ENCODE assay signal across 11 cellular contexts in genomic region chr9:976258-976804, GRCh38. TPM values are rescaled to one million over a fixed set of nuclear protein-coding genes. Genes with fewer than 3 reads are reported as not detected.
DNase-seq lines count a peak whose midpoint lies in the region; ATAC-seq, FAIRE-seq and TF ChIP-seq lines count a peak whose summit lies in the region.
"Had no signal": no experiment of that assay in that cellular context is flagged by ENCODE, and none has a peak within 500 bp of the region (broad histone marks: within the 10 kb centered on the region; RNA-seq: fewer than 3 reads in every experiment).

Gene DMRT3, plus strand, starts transcription at chr9:976655. Its CDS starts 347 bp downstream, at chr9:977002.

- intact Hi-C loops in IMR-90 (cut with micrococcal nuclease) (no loop called here), GM12878 (cut with micrococcal nuclease; ENCODE audit: unreplicated experiment) (no loop called here)
- intact Hi-C loops in CD4-positive, alpha-beta T cell (cut with DNase I, micrococcal nuclease), result no loop called here

- dilution Hi-C loops in IMR-90 (cut with HindIII; ENCODE audit: low sequenced_read_pairs, unreplicated experiment), result no loop called here

- RAD21 ChIA-PET in GM12878 (lab: Charles Lee; ENCODE audit: unreplicated experiment), result interaction anchor here (0.5 kb wide), 1 partner anchor 1504 kb away, joined by 3 read pairs; no protein-coding TSS in a partner anchor

- TF ChIP-seq CTCF in IMR-90 (conservative IDR thresholded peaks at IDR 0.05; ENCODE audit: low read depth, low read length) (no peak), GM12878 (IDR thresholded peaks at IDR 0.05 in 2 of 3, conservative IDR thresholded peaks at IDR 0.05 in 1 of 3; ENCODE audit: control insufficient read depth in 2 of 3, extremely low read depth in 1 of 3, insufficient read depth in 1 of 3, low read depth in 3 of 3, low read length in 3 of 3) (no peak)
- no peak for TF ChIP-seq CTCF in CD4-positive, alpha-beta T cell (IDR thresholded peaks at IDR 0.05)

- H3K4me1 ChIP-seq in IMR-90 (ENCODE audit: control insufficient read depth, insufficient read depth, low read length) (no peaks in the 10 kb centered on the region), GM12878 (ENCODE audit: control insufficient read depth, insufficient read depth, low read length) (no peaks in the 10 kb centered on the region)

- in situ Hi-C loops in IMR-90 (cut with MboI; ENCODE audit: low sequenced_read_pairs), result no loop called here
- in situ Hi-C loops in GM12878 (cut with MboI), result no loop called here

- peaks cover 12% of the 10 kb centered on the region; the same call in 1 of the 2 replicates for H3K9me3 ChIP-seq in IMR-90 (ENCODE audit: control insufficient read depth, insufficient read depth, low read length)
- peaks cover 4% of the 10 kb centered on the region; the same call in 2 of the 3 replicates for H3K9me3 ChIP-seq in GM12878 (replicated peaks; ENCODE audit: control insufficient read depth, insufficient read depth, low read length)
- no peaks in the 10 kb centered on the region for H3K9me3 ChIP-seq in CD4-positive, alpha-beta T cell (ENCODE audit: control insufficient read depth, low read length)

- H3K79me2 ChIP-seq in GM12878 (ENCODE audit: control insufficient read depth, insufficient read depth, low read length), result no peaks in the 10 kb centered on the region

- no peaks in the 10 kb centered on the region for H3K9me1 ChIP-seq in IMR-90 (ENCODE audit: insufficient read depth, low read length)

- no peak within 1 kb of the TSS for H3K9ac ChIP-seq in IMR-90 (ENCODE audit: low read depth, low read length)
- H3K9ac ChIP-seq in GM12878 (ENCODE audit: control insufficient read depth, insufficient read depth, low read length), result no peak within 1 kb of the TSS

- H3K4me3 ChIP-seq in IMR-90 (ENCODE audit: insufficient read depth, low read depth, low read length) (no peak within 1 kb of the TSS), GM12878 (no peak within 1 kb of the TSS)

- H3K23ac ChIP-seq in IMR-90 (ENCODE audit: low read depth, low read length), result no peak within 1 kb of the TSS

- no peak within 1 kb of the TSS for H2BK15ac ChIP-seq in IMR-90 (ENCODE audit: low read depth, low read length)

- 2% methylated on average over 17 of the region's 51 CpGs; no CpG with 5 or more reads in 1 of the 2 experiments for WGBS in IMR-90 (ENCODE audit: extremely low coverage in 2 of 2, insufficient read length in 1 of 2), 2 experiments
- WGBS in GM12878 (ENCODE audit: insufficient coverage, insufficient replicate concordance, low lambda C conversion rate, missing lambda C conversion rate), result 50% methylated on average over 31 of the region's 51 CpGs

- TF ChIP-seq EP300 in GM12878 (IDR thresholded peaks at IDR 0.05; ENCODE audit: borderline replicate concordance in 1 of 2, control insufficient read depth in 1 of 2, low read depth in 2 of 2, low read length in 2 of 2), result no peak

- H2AK5ac ChIP-seq in IMR-90 (ENCODE audit: low read depth, low read length), result no peak within 1 kb of the TSS

- H3K18ac ChIP-seq in IMR-90 (ENCODE audit: low read depth, low read length), result no peak within 1 kb of the TSS

- peaks cover 0 to 3% (median 0%) of the 10 kb centered on the region in 9 donors for H3K9me3 Mint-ChIP-seq in naive thymus-derived CD8-positive, alpha-beta T cell
- H3K9me3 Mint-ChIP-seq in CD4-positive, alpha-beta T cell, result no peaks in the 10 kb centered on the region

- H2AFZ ChIP-seq in IMR-90 (replicated peaks; ENCODE audit: low read length, poor library complexity) (peak within 1 kb of the TSS; percentile 66), GM12878 (ENCODE audit: control insufficient read depth, low read depth, low read length) (no peak within 1 kb of the TSS)

- TF ChIP-seq POLR2A in IMR-90 (IDR thresholded peaks at IDR 0.05; ENCODE audit: low read depth, low read length) (no peak), GM12878 (IDR thresholded peaks at IDR 0.05; ENCODE audit: low read depth, low read length) (no peak)

- no peak within 1 kb of the TSS for H2BK5ac ChIP-seq in IMR-90 (ENCODE audit: low read depth, low read length, poor library complexity, severe bottlenecking)

- H4K5ac ChIP-seq in IMR-90 (ENCODE audit: low read depth, low read length), result no peak within 1 kb of the TSS

- no peak for ATAC-seq in IMR-90 (ENCODE audit: low read depth)
- peak; percentile 41; the same call in 2 of the 3 replicates for ATAC-seq in GM12878
- no peak for ATAC-seq in naive thymus-derived CD8-positive, alpha-beta T cell
- no peak for ATAC-seq in GM21723 (IDR thresholded peaks at IDR 0.05; ENCODE audit: unreplicated experiment)
- ATAC-seq in CD4-positive, alpha-beta T cell (ENCODE audit: poor library complexity), result no peak

- no peak within 1 kb of the TSS for H3K4me2 ChIP-seq in IMR-90 (ENCODE audit: low read depth, low read length)
- H3K4me2 ChIP-seq in GM12878 (ENCODE audit: control insufficient read depth, insufficient read depth), result no peak within 1 kb of the TSS

- TF ChIP-seq RAD21 in IMR-90 (IDR thresholded peaks at IDR 0.05; ENCODE audit: low read length) (no peak), GM12878 (IDR thresholded peaks at IDR 0.05; ENCODE audit: insufficient read depth, low read depth, low read length) (no peak)

- BruUV-seq in IMR-90 (replicated peaks; lab: Mats Ljungman, UMichigan), result no TSS peak
- no TSS peak for BruUV-seq in GM12878 (replicated peaks; lab: Mats Ljungman, UMichigan)

- FAIRE-seq in GM12878 (lab: Jason Lieb, UNC), result no peak

- DNase-seq in ELF-1 (ENCODE audit: low read depth, low spot score) (peak; percentile 58), IMR-90 (no peak), GM12878 (ENCODE audit: low read depth, low spot score) (no peak), hepatic stellate cell (ENCODE audit: low spot score) (no peak), NCI-H345 (lab: John Stamatoyannopoulos, UW) (no peak)
- DNase-seq in naive thymus-derived CD8-positive, alpha-beta T cell, result no peak
- DNase-seq in CD4-positive, alpha-beta T cell, result no peak
- DNase-seq: central memory CD4-positive, alpha-beta T cell; HCEC 1CT had no signal

- CTCF ChIA-PET in IMR-90 (lab: Yijun Ruan, JAX), result interaction anchor here (1.0 kb wide), 1 partner anchor 33 kb away, joined by 3 read pairs; no protein-coding TSS in a partner anchor
- CTCF ChIA-PET in GM12878 (lab: Yijun Ruan, JAX), result no interaction called here
- CTCF ChIA-PET in CD4-positive, alpha-beta T cell (lab: Charles Lee), result no interaction called here

- no peak within 1 kb of the TSS for H2AK9ac ChIP-seq in IMR-90 (replicated peaks; ENCODE audit: low read depth, low read length, poor library complexity)

- no peak within 1 kb of the TSS for H3K14ac ChIP-seq in IMR-90 (replicated peaks; ENCODE audit: low read depth, low read length)

- H3K27ac ChIP-seq in IMR-90 (ENCODE audit: insufficient read depth, low read length), result no peak within 1 kb of the TSS
- H3K27ac ChIP-seq in GM12878 (ENCODE audit: control insufficient read depth, insufficient read depth), result no peak within 1 kb of the TSS
- no peak within 1 kb of the TSS for H3K27ac ChIP-seq in CD4-positive, alpha-beta T cell (ENCODE audit: low read depth, low read length)

- SMC1A ChIA-PET in GM12878 (lab: Charles Lee; ENCODE audit: uncharacterized antibody, unreplicated experiment), result no interaction called here

- H4K20me1 ChIP-seq in IMR-90 (ENCODE audit: insufficient read depth, low read length) (no peaks in the 10 kb centered on the region), GM12878 (ENCODE audit: control insufficient read depth, insufficient read depth) (no peaks in the 10 kb centered on the region; the same call in 1 of the 2 replicates)

- no peak within 1 kb of the TSS for H3K4ac ChIP-seq in IMR-90 (ENCODE audit: low read depth, low read length)

- peaks cover 0 to 7% (median 0%) of the 10 kb centered on the region in 3 donors for H3K36me3 Mint-ChIP-seq in naive thymus-derived CD8-positive, alpha-beta T cell
- no peaks in the 10 kb centered on the region for H3K36me3 Mint-ChIP-seq in CD4-positive, alpha-beta T cell (ENCODE audit: low read depth)

- H4K8ac ChIP-seq in IMR-90 (ENCODE audit: low read depth in 2 of 2, low read length in 2 of 2), result no peak within 1 kb of the TSS

- H3K27me3 ChIP-seq in IMR-90 (ENCODE audit: control insufficient read depth, insufficient read depth, low read length) (peaks cover 85% of the 10 kb centered on the region), GM12878 (replicated peaks in 1 of 2; ENCODE audit: control insufficient read depth in 2 of 2, insufficient read depth in 2 of 2, low read length in 1 of 2) (peaks cover 25 to 47% of the 10 kb centered on the region in 2 experiments)
- H3K27me3 ChIP-seq in CD4-positive, alpha-beta T cell (ENCODE audit: control insufficient read depth, insufficient read depth, low read length), result peaks cover 96% of the 10 kb centered on the region

- H3K36me3 ChIP-seq in IMR-90 (ENCODE audit: control insufficient read depth, insufficient read depth, low read length) (no peaks in the 10 kb centered on the region), GM12878 (ENCODE audit: control insufficient read depth in 2 of 2, insufficient read depth in 2 of 2, low read length in 1 of 2) (no peaks in the 10 kb centered on the region)

- no peaks in the 10 kb centered on the region for H3K79me1 ChIP-seq in IMR-90 (ENCODE audit: low read depth in 1 of 2, low read length in 2 of 2)

- no peak within 1 kb of the TSS for H2BK20ac ChIP-seq in IMR-90 (ENCODE audit: low read depth, low read length)

- no peak within 1 kb of the TSS for H2BK120ac ChIP-seq in IMR-90 (ENCODE audit: low read depth, low read length)

- H4K91ac ChIP-seq in IMR-90 (ENCODE audit: insufficient read depth, low read depth, low read length), result no peak within 1 kb of the TSS

- H3K4me3 Mint-ChIP-seq in naive thymus-derived CD8-positive, alpha-beta T cell, result peak within 1 kb of the TSS in 8 of 10 donors; percentile 1 to 64 (median 32)
- no peak within 1 kb of the TSS for H3K4me3 Mint-ChIP-seq in CD4-positive, alpha-beta T cell

- peaks cover 45 to 76% (median 68%) of the 10 kb centered on the region in 5 donors for H3K27me3 Mint-ChIP-seq in naive thymus-derived CD8-positive, alpha-beta T cell
- peaks cover 76% of the 10 kb centered on the region for H3K27me3 Mint-ChIP-seq in CD4-positive, alpha-beta T cell

- POLR2A ChIA-PET in IMR-90 (lab: Charles Lee; ENCODE audit: unreplicated experiment), result no interaction called here
- POLR2A ChIA-PET in GM12878 (lab: Charles Lee), result no interaction called here
- POLR2A ChIA-PET in naive thymus-derived CD8-positive, alpha-beta T cell (lab: Charles Lee), result no interaction called here
- POLR2A ChIA-PET in CD4-positive, alpha-beta T cell (lab: Charles Lee), result no interaction called here

- peaks cover 3 to 26% (median 25%) of the 10 kb centered on the region in 4 donors for H3K4me1 Mint-ChIP-seq in naive thymus-derived CD8-positive, alpha-beta T cell
- peaks cover 17% of the 10 kb centered on the region for H3K4me1 Mint-ChIP-seq in CD4-positive, alpha-beta T cell (ENCODE audit: low read depth)

- H3K27ac Mint-ChIP-seq in naive thymus-derived CD8-positive, alpha-beta T cell, result no peak within 1 kb of the TSS
- no peak within 1 kb of the TSS for H3K27ac Mint-ChIP-seq in CD4-positive, alpha-beta T cell

- no peak within 1 kb of the TSS for H3K56ac ChIP-seq in IMR-90 (ENCODE audit: extremely low read depth, insufficient read depth, low read length)

RNA-seq across cellular contexts. Expression of gene DMRT3, which starts in this region (rescaled TPM):
- total RNA-seq in IMR-90 (2012; rRNA removed) (not detected in 2 replicates), GM12878 (2014; rRNA removed) (0.06 TPM in 1 of 2 replicates, not detected in the other), GM12878 (2014; rRNA removed; fragmentation: Illumina TruSeq; extraction: Trizol) (not detected in 2 replicates), GM12878 (2021) (not detected in 2 replicates)
- polyA plus RNA-seq in IMR-90 (2012; rRNA removed) (not detected in 2 replicates), GM12878 (2011; rRNA removed) (not detected in 2 replicates), GM12878 (2014; fragmentation: Illumina TruSeq; extraction: Trizol) (not detected in 2 replicates), GM12878 (2014; fragmentation: Nextera tagmentation; extraction: Ambion mirVana) (under 1 TPM in 1 of 2 experiments, not detected in 1; 0.11 TPM), GM12878 (2014; rRNA removed) (0.03 TPM in 1 of 2 replicates, not detected in the other), GM12878 (2016; fragmentation: Nextera tagmentation; extraction: Ambion mirVana) (not detected)
- polyA plus RNA-seq in IMR-90 (2012; cell fraction: cytosol; rRNA removed), result 0.01 TPM in 1 of 2 replicates, not detected in the other
- polyA plus RNA-seq in IMR-90 (2012; cell fraction: nucleus; rRNA removed; ENCODE audit: low replicate concordance), result not detected in 2 replicates
- not detected in 2 replicates for total RNA-seq in GM12878 (2013; cell fraction: nucleolus; rRNA removed)
- polyA plus RNA-seq in GM12878 (2011; ENCODE audit: low read depth), result not detected
- 0.04 TPM in 1 of 2 replicates, not detected in the other for polyA plus RNA-seq in GM12878 (2011; cell fraction: cytosol; rRNA removed)
- polyA plus RNA-seq in GM12878 (2011; cell fraction: nucleus; rRNA removed), result not detected in 2 replicates
- not detected in 2 replicates for polyA plus RNA-seq in GM12878 (2012)
- not detected in 2 replicates for polyA minus RNA-seq in GM12878 (2011; rRNA and poly(A)+ RNA removed)
- not detected in 2 replicates for polyA minus RNA-seq in GM12878 (2011; cell fraction: cytosol; rRNA and poly(A)+ RNA removed)
- polyA minus RNA-seq in GM12878 (2011; cell fraction: nucleus; rRNA and poly(A)+ RNA removed), result not detected in 2 replicates
- total RNA-seq in naive thymus-derived CD8-positive, alpha-beta T cell, result not detected
- polyA plus RNA-seq in naive thymus-derived CD8-positive, alpha-beta T cell, result not detected
- not detected for total RNA-seq in CD4-positive, alpha-beta T cell
- total RNA-seq: T-helper 2 cell treated with Interferon-gamma antibody and Interleukin-4, amounts not matched to agents 100 ng/mL and 5 ng/mL, for 36 hours had no signal

Comparison
In these comparisons a context has a peak if more than half of its experiments do, and no peak if none do; other contexts are left out.
1. Peak in ATAC-seq in GM12878; RNA of the gene not detected or under 1 TPM.